In genomic region chr11:67023957-67024353, GRCh38 we compare ENCODE assay signal across 9 cellular contexts. TPM values are rescaled to one million over a fixed set of nuclear protein-coding genes. Genes with fewer than 3 reads are reported as not detected.
A peak's percentile ranks its signal among the peaks of the same experiment; 100 is the strongest.
DNase-seq lines count a peak whose midpoint lies in the region; ATAC-seq, FAIRE-seq and TF ChIP-seq lines count a peak whose summit lies in the region.
"Had no signal": no experiment of that assay in that cellular context is flagged by ENCODE, and none has a peak within 500 bp of the region (broad histone marks: within the 10 kb centered on the region; RNA-seq: fewer than 3 reads in every experiment).

No MANE protein-coding gene starts in this region.

- POLR2A ChIA-PET in CD8-positive, alpha-beta memory T cell (lab: Charles Lee) = no interaction called here

- H4K20me1 ChIP-seq in OCI-LY3 (ENCODE audit: insufficient read depth, low read length) (no peaks in the 10 kb centered on the region), Karpas-422 (ENCODE audit: insufficient read depth, low read depth, low read length) (no peaks in the 10 kb centered on the region)

- FAIRE-seq in small intestine (lab: Jason Lieb, UNC) = no peak

- H2AFZ ChIP-seq in OCI-LY3 (ENCODE audit: low read depth, low read length) (no peak overlapping the region), Karpas-422 (ENCODE audit: low read length) (no peak overlapping the region)

- H3K4me3 Mint-ChIP-seq in CD8-positive, alpha-beta memory T cell = peak overlapping the region in 6 of 7 donors; percentile 68 to 91 (median 78)

- peak overlapping the region; percentile 11 for H3K4me3 ChIP-seq in CD8-positive, alpha-beta memory T cell (ENCODE audit: low read length)
- H3K4me3 ChIP-seq in OCI-LY3 (ENCODE audit: low read length) (no peak overlapping the region), epithelial cell of esophagus (ENCODE audit: low read length) (peak overlapping the region; percentile 35), psoas muscle (peak overlapping the region; percentile 65), small intestine (ENCODE audit: low read depth in 1 of 2, low read length in 2 of 2) (peak overlapping the region in 1 of 2 donors; percentile 50), Karpas-422 (ENCODE audit: low read length) (no peak overlapping the region)

- no peaks in the 10 kb centered on the region for H3K9me3 ChIP-seq in CD8-positive, alpha-beta memory T cell (ENCODE audit: low read length)
- H3K9me3 ChIP-seq in OCI-LY3 (ENCODE audit: insufficient read depth, low read length) (no peaks in the 10 kb centered on the region), psoas muscle (no peaks in the 10 kb centered on the region), small intestine (ENCODE audit: control insufficient read depth, low read depth) (no peaks in the 10 kb centered on the region), Karpas-422 (ENCODE audit: low read length) (no peaks in the 10 kb centered on the region)

- H3K27me3 ChIP-seq in CD8-positive, alpha-beta memory T cell (ENCODE audit: insufficient read depth, low read length, poor library complexity, severe bottlenecking) = peaks cover 18% of the 10 kb centered on the region
- peaks cover 58% of the 10 kb centered on the region for H3K27me3 ChIP-seq in OCI-LY3 (ENCODE audit: low read depth, low read length)
- H3K27me3 ChIP-seq in psoas muscle (ENCODE audit: insufficient read depth in 3 of 3, low read length in 2 of 3) = peaks cover 0 to 11% (median 0%) of the 10 kb centered on the region in 3 donors
- peaks cover 0 to 12% of the 10 kb centered on the region in 2 donors for H3K27me3 ChIP-seq in small intestine (ENCODE audit: control insufficient read depth in 2 of 2, insufficient read depth in 2 of 2, low read length in 2 of 2)
- H3K27me3 ChIP-seq in Karpas-422 (ENCODE audit: low read length) = no peaks in the 10 kb centered on the region

- no peak overlapping the region for H3K9ac ChIP-seq in OCI-LY3 (ENCODE audit: low read length)
- no peak overlapping the region for H3K9ac ChIP-seq in Karpas-422 (ENCODE audit: low read length)

- DNase-seq in CD8-positive, alpha-beta memory T cell = no peak
- DNase-seq in epithelial cell of esophagus (ENCODE audit: low read depth) (no peak), psoas muscle (no peak), small intestine (no peak), H4 (ENCODE audit: low spot score) (no peak), Karpas-422 (no peak)

- CTCF ChIA-PET in CD8-positive, alpha-beta memory T cell (lab: Charles Lee) = no interaction called here

- TF ChIP-seq CTCF in OCI-LY3 (IDR thresholded peaks at IDR 0.05; ENCODE audit: low read depth, low read length) (no peak), epithelial cell of esophagus (IDR thresholded peaks at IDR 0.05; ENCODE audit: insufficient read depth, low read depth, low read length, missing control alignments) (no peak), psoas muscle (IDR thresholded peaks at IDR 0.05) (no peak)

- no peaks in the 10 kb centered on the region for H3K9me3 Mint-ChIP-seq in CD8-positive, alpha-beta memory T cell

- no peaks in the 10 kb centered on the region for H3K36me3 Mint-ChIP-seq in CD8-positive, alpha-beta memory T cell
- H3K36me3 Mint-ChIP-seq: activated CD4-positive, alpha-beta memory T cell treated with anti-CD3 and anti-CD28 coated beads for 36 hours had no signal

- peaks cover 27 to 37% (median 30%) of the 10 kb centered on the region in 3 donors for H3K4me1 Mint-ChIP-seq in CD8-positive, alpha-beta memory T cell

- peak overlapping the region; percentile 65 for H3K4me2 ChIP-seq in OCI-LY3 (ENCODE audit: low read length)
- no peak overlapping the region for H3K4me2 ChIP-seq in Karpas-422 (ENCODE audit: low read depth, low read length, poor library complexity, severe bottlenecking)

- peaks cover 27 to 35% of the 10 kb centered on the region in 2 donors for H3K27me3 Mint-ChIP-seq in CD8-positive, alpha-beta memory T cell

- 49 to 56% (median 53%) methylated on average over 6 of the region's 6 CpGs for WGBS in psoas muscle, 3 donors
- WGBS in small intestine, 3 donors = 26 to 44% (median 39%) methylated on average over 6 of the region's 6 CpGs

- H3K27ac Mint-ChIP-seq in CD8-positive, alpha-beta memory T cell = peak overlapping the region in 1 of 8 donors; percentile 48

- H3K9me2 ChIP-seq in Karpas-422 (replicated peaks; ENCODE audit: insufficient read depth, low read length) = no peaks in the 10 kb centered on the region

- ATAC-seq in psoas muscle (no peak), GM21515 (IDR thresholded peaks at IDR 0.05; ENCODE audit: unreplicated experiment) (no peak)

- no peak overlapping the region for H3K27ac ChIP-seq in CD8-positive, alpha-beta memory T cell (ENCODE audit: low read depth, low read length)
- H3K27ac ChIP-seq in OCI-LY3 (ENCODE audit: low read length) = no peak overlapping the region
- no peak overlapping the region for H3K27ac ChIP-seq in psoas muscle
- H3K27ac ChIP-seq in small intestine (ENCODE audit: low read depth in 1 of 2, low read length in 1 of 2) = no peak overlapping the region
- H3K27ac ChIP-seq in Karpas-422 (ENCODE audit: low read length) = no peak overlapping the region

- intact Hi-C loops in psoas muscle (cut with DNase I) = no loop called here

- H3K36me3 ChIP-seq in CD8-positive, alpha-beta memory T cell (ENCODE audit: insufficient read depth, low read length) = no peaks in the 10 kb centered on the region
- H3K36me3 ChIP-seq in OCI-LY3 (replicated peaks; ENCODE audit: low read depth, low read length) = no peaks in the 10 kb centered on the region
- no peaks in the 10 kb centered on the region for H3K36me3 ChIP-seq in psoas muscle (ENCODE audit: insufficient read depth in 1 of 2, low read depth in 1 of 2)
- H3K36me3 ChIP-seq in small intestine (ENCODE audit: control insufficient read depth in 2 of 2, insufficient read depth in 2 of 2, low read length in 2 of 2) = no peaks in the 10 kb centered on the region
- H3K36me3 ChIP-seq in Karpas-422 (ENCODE audit: insufficient read depth, low read length) = no peaks in the 10 kb centered on the region

- peaks cover 31% of the 10 kb centered on the region for H3K4me1 ChIP-seq in CD8-positive, alpha-beta memory T cell (ENCODE audit: insufficient read depth, low read length)
- H3K4me1 ChIP-seq in OCI-LY3 (ENCODE audit: low read length) (peaks cover 59% of the 10 kb centered on the region), psoas muscle (peaks cover 7% of the 10 kb centered on the region), small intestine (ENCODE audit: control insufficient read depth in 2 of 2, insufficient read depth in 1 of 2, low read depth in 1 of 2, low read length in 1 of 2) (peaks cover 2 to 6% of the 10 kb centered on the region in 2 donors), Karpas-422 (ENCODE audit: low read length) (peaks cover 36% of the 10 kb centered on the region)

- no peaks in the 10 kb centered on the region for H3K79me2 ChIP-seq in OCI-LY3 (ENCODE audit: low read length)
- H3K79me2 ChIP-seq in Karpas-422 (ENCODE audit: low read length) = no peaks in the 10 kb centered on the region

RNA-seq across cellular contexts. Expression of gene SYT12, which starts 1.0 kb away (rescaled TPM):
- total RNA-seq in CD8-positive, alpha-beta memory T cell = not detected
- not detected for polyA plus RNA-seq in CD8-positive, alpha-beta memory T cell
- total RNA-seq in psoas muscle = under 1 TPM in 3 of 4 donors, not detected in 1; 0.20 to 0.61 (median 0.48) TPM
- polyA plus RNA-seq in psoas muscle (under 1 TPM; 0.17 to 0.38 (median 0.18) TPM), small intestine (1 to 10 TPM in 1 of 3 donors, under 1 TPM in 2; 0.22 to 3.1 (median 0.27) TPM)
- 0.08 TPM in 1 of 2 replicates, not detected in the other for total RNA-seq in H4 (2014; rRNA removed; shearing (Covaris generic))
- 0.22 TPM in 1 of 2 replicates, not detected in the other for total RNA-seq in Karpas-422 (2014; rRNA removed; shearing (Covaris generic); ENCODE audit: low replicate concordance)
- total RNA-seq: activated CD4-positive, alpha-beta memory T cell treated with anti-CD3 and anti-CD28 coated beads for 36 hours had no signal

RNA-seq across cellular contexts. Expression of gene RHOD, which starts 32.7 kb away (rescaled TPM):
- total RNA-seq in CD8-positive, alpha-beta memory T cell = 1 to 10 TPM; 1.7 to 1.9 TPM
- polyA plus RNA-seq in CD8-positive, alpha-beta memory T cell = 1.1 TPM
- 10 to 100 TPM in 3 of 4 donors, 1 to 10 TPM in 1; 9.7 to 41.7 (median 27.5) TPM for total RNA-seq in psoas muscle
- polyA plus RNA-seq in psoas muscle = 10 to 100 TPM; 14.2 to 56.5 (median 20.9) TPM
- polyA plus RNA-seq in small intestine = 10 to 100 TPM; 10.2 to 36.5 (median 35.9) TPM
- total RNA-seq in H4 (2014; rRNA removed; shearing (Covaris generic)) = not detected in 2 replicates
- total RNA-seq in Karpas-422 (2014; rRNA removed; shearing (Covaris generic); ENCODE audit: low replicate concordance) = not detected in 2 replicates

RNA-seq across cellular contexts. Expression of gene C11orf86, which starts 48.9 kb away (rescaled TPM):
- total RNA-seq in CD8-positive, alpha-beta memory T cell = not detected
- not detected for polyA plus RNA-seq in CD8-positive, alpha-beta memory T cell
- total RNA-seq in psoas muscle = not detected
- polyA plus RNA-seq in psoas muscle (under 1 TPM in 2 of 3 donors, not detected in 1; 0.04 to 0.10 TPM), small intestine (100 to 1,000 TPM in 2 of 3 donors, 10 to 100 TPM in 1; 63.6 to 801 (median 577) TPM)
- total RNA-seq in H4 (2014; rRNA removed; shearing (Covaris generic)) = not detected in 2 replicates
- total RNA-seq in Karpas-422 (2014; rRNA removed; shearing (Covaris generic); ENCODE audit: low replicate concordance) = not detected in 2 replicates
- total RNA-seq: activated CD4-positive, alpha-beta memory T cell treated with anti-CD3 and anti-CD28 coated beads for 36 hours had no signal

Comparison
In these comparisons a context has a peak if more than half of its experiments do, and no peak if none do; other contexts are left out.
1. H3K4me3 ChIP-seq: peak in CD8-positive, alpha-beta memory T cell (single experiment), epithelial cell of esophagus (single experiment) and psoas muscle (single experiment); none in OCI-LY3 (single experiment) and Karpas-422 (single experiment).